8 cellular contexts compared by ENCODE assay signal in the genomic region with DNA sequence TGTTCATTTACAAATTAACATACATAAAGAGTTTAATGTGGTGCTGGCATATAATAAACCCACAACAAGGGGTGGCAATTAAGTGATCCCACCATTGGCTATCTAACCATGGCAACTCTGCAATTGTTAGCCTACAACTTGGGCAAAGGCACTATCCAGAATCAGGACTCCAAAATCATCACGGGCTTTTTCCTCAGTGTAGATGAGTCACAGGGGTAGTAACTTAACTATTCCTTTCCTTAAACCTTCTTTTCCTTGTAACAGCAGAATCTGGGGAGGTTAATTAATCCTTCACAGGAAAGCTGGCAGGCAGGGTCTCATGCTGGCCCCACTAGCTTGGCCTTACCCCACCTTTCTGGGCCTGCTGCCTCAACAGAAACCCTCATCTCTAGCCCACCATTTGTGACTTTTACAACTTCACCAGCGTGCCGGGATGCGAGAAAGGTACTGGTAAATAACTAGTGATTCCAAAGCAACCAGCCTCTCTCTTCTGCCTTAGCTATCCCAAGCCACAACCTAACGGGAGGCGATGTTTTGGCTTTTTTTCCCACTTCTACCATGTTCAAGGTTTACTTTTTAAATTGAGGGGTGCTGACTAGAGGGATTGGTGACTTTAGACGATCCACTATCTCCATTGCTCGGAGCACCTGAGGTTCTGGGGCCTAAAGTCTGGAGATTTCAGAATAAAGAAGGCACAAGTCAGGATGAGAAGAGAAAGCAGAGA. TPM values are rescaled to one million over a fixed set of nuclear protein-coding genes. Genes with fewer than 3 reads are reported as not detected.
DNase-seq lines count a peak whose midpoint lies in the region; ATAC-seq and TF ChIP-seq lines count a peak whose summit lies in the region.

No MANE protein-coding gene starts in this region.

- BruUV-seq in Panc1 (replicated peaks; lab: Mats Ljungman, UMichigan), result TSS peak; percentile 85

- WGBS in esophagus, 2 donors, result 24 to 25% methylated on average over 8 of the region's 8 CpGs
- WGBS in prostate gland, result 12% methylated on average over 8 of the region's 8 CpGs

- ATAC-seq in Panc1 (no peak), HG02938 (IDR thresholded peaks at IDR 0.05; ENCODE audit: unreplicated experiment) (no peak)

- intact Hi-C loops in Panc1 (cut with micrococcal nuclease; ENCODE audit: unreplicated experiment) (loop anchor here (5.0 kb wide), 1 partner anchor 128 kb away; no protein-coding TSS in a partner anchor), prostate gland (cut with DNase I) (loop anchor here (2.0 kb wide), 1 partner anchor 132 kb away; no protein-coding TSS in a partner anchor)

- CTCF ChIA-PET in Panc1 (lab: Charles Lee), result interaction anchor here (0.6 to 1.4 kb wide), 4 partner anchors 16 to 132 kb away, joined by 3 to 5 read pairs (median 4); no protein-coding TSS in a partner anchor

- H3K27ac ChIP-seq in Panc1 (ENCODE audit: low read length) (peak overlapping the region; percentile 97), esophagus (ENCODE audit: low read depth in 2 of 2, low read length in 1 of 2) (peak overlapping the region; percentile 90 to 92), prostate gland (peak overlapping the region; percentile 84 to 89)

- H3K9me3 ChIP-seq in Panc1 (ENCODE audit: control insufficient read depth, insufficient read depth, low read depth, low read length) (no peaks in the 10 kb centered on the region), esophagus (ENCODE audit: control insufficient read depth in 2 of 2, insufficient read depth in 1 of 2, low read depth in 1 of 2, low read length in 1 of 2) (no peaks in the 10 kb centered on the region), prostate gland (no peaks in the 10 kb centered on the region)

- DNase-seq in GM06990 (ENCODE audit: extremely low read depth, insufficient read length) (no peak), Panc1 (ENCODE audit: low read depth, low spot score) (no peak), prostate gland (ENCODE audit: low spot score) (no peak), AML-193 (lab: John Stamatoyannopoulos, UW) (no peak), NCI-H1417 (lab: John Stamatoyannopoulos, UW) (no peak)
- no peak for DNase-seq in activated CD4-positive, CD25-positive, alpha-beta regulatory T cell (lab: John Stamatoyannopoulos, UW)

- POLR2A ChIA-PET in Panc1 (lab: Charles Lee), result interaction anchor here (0.9 kb wide), 1 partner anchor 131 kb away, joined by 4 read pairs; no protein-coding TSS in a partner anchor

- H3K4me1 ChIP-seq in Panc1 (ENCODE audit: control insufficient read depth, insufficient read depth, low read length) (peaks cover 12% of the 10 kb centered on the region), esophagus (ENCODE audit: control insufficient read depth in 2 of 2, insufficient read depth in 2 of 2, low read length in 1 of 2) (peaks cover 2 to 5% of the 10 kb centered on the region in 2 donors), prostate gland (replicated peaks) (peaks cover 9% of the 10 kb centered on the region)

- in situ Hi-C loops in Panc1 (cut with HindIII; ENCODE audit: low pct_unique_long_range_greater_than_20kb, low sequenced_read_pairs), result no loop called here

- H3K36me3 ChIP-seq in GM06990 (ENCODE audit: control insufficient read depth, insufficient read depth, low read length), result peaks cover 2% of the 10 kb centered on the region
- H3K36me3 ChIP-seq in Panc1 (ENCODE audit: control insufficient read depth, insufficient read depth, low read length), result peaks cover 7% of the 10 kb centered on the region
- H3K36me3 ChIP-seq in esophagus (ENCODE audit: control insufficient read depth in 2 of 2, insufficient read depth in 2 of 2, low read length in 1 of 2), result peaks cover 0 to 2% of the 10 kb centered on the region in 2 donors
- H3K36me3 ChIP-seq in prostate gland, result no peaks in the 10 kb centered on the region

- no peak for TF ChIP-seq CTCF in GM06990 (IDR thresholded peaks at IDR 0.05; ENCODE audit: insufficient read depth, low read length, poor library complexity, severe bottlenecking)
- TF ChIP-seq CTCF in Panc1 (IDR thresholded peaks at IDR 0.05), result no peak
- no peak for TF ChIP-seq CTCF in prostate gland (IDR thresholded peaks at IDR 0.05)

- TF ChIP-seq POLR2A in prostate gland (IDR thresholded peaks at IDR 0.05), result no peak

- H3K4me3 ChIP-seq in GM06990 (replicated peaks; ENCODE audit: low read depth, low read length), result peak overlapping the region; percentile 76
- H3K4me3 ChIP-seq in Panc1 (ENCODE audit: low read depth in 2 of 2, low read length in 2 of 2), result peak overlapping the region; percentile 69 to 79
- peak overlapping the region; percentile 61 to 91 for H3K4me3 ChIP-seq in esophagus (ENCODE audit: low read depth in 1 of 2, low read length in 2 of 2)
- H3K4me3 ChIP-seq in prostate gland, result peak overlapping the region; percentile 57 to 59

- H3K27me3 ChIP-seq in GM06990 (replicated peaks; ENCODE audit: control insufficient read depth, insufficient read depth, low read length), result no peaks in the 10 kb centered on the region
- no peaks in the 10 kb centered on the region for H3K27me3 ChIP-seq in Panc1 (ENCODE audit: control insufficient read depth, insufficient read depth, low read length)
- no peaks in the 10 kb centered on the region for H3K27me3 ChIP-seq in esophagus (ENCODE audit: control insufficient read depth in 1 of 2, insufficient read depth in 2 of 2, low read length in 2 of 2)
- no peaks in the 10 kb centered on the region for H3K27me3 ChIP-seq in prostate gland (replicated peaks; ENCODE audit: insufficient read depth)

RNA-seq across cellular contexts. Expression of a gene that starts 0.7 kb away (rescaled TPM):
- total RNA-seq in Panc1 (2021; ENCODE audit: unreplicated experiment) (290 TPM), prostate gland (100 to 1,000 TPM; 419 to 728 TPM)
- 456 TPM for polyA plus RNA-seq in Panc1 (2012; ENCODE audit: insufficient read length)
- 100 to 1,000 TPM; 334 to 466 TPM for polyA plus RNA-seq in esophagus

RNA-seq across cellular contexts. Expression of a gene that starts 49.0 kb away (rescaled TPM):
- total RNA-seq in Panc1 (2021; ENCODE audit: unreplicated experiment), result 29.5 TPM
- 15.8 TPM for polyA plus RNA-seq in Panc1 (2012; ENCODE audit: insufficient read length)
- polyA plus RNA-seq in esophagus, result 10 to 100 TPM; 15.9 to 23.5 TPM
- total RNA-seq in prostate gland, result 10 to 100 TPM; 37.9 to 46.7 TPM

RNA-seq across cellular contexts. Expression of a gene that starts 52.1 kb away (rescaled TPM):
- total RNA-seq in Panc1 (2021; ENCODE audit: unreplicated experiment) (48.0 TPM), prostate gland (100 to 1,000 TPM; 108 to 194 TPM)
- polyA plus RNA-seq in Panc1 (2012; ENCODE audit: insufficient read length), result 49.2 TPM
- 10 to 100 TPM; 49.7 to 72.7 TPM for polyA plus RNA-seq in esophagus
